Comparison of ENCODE assay signal across 1 cellular context in the genomic region with DNA sequence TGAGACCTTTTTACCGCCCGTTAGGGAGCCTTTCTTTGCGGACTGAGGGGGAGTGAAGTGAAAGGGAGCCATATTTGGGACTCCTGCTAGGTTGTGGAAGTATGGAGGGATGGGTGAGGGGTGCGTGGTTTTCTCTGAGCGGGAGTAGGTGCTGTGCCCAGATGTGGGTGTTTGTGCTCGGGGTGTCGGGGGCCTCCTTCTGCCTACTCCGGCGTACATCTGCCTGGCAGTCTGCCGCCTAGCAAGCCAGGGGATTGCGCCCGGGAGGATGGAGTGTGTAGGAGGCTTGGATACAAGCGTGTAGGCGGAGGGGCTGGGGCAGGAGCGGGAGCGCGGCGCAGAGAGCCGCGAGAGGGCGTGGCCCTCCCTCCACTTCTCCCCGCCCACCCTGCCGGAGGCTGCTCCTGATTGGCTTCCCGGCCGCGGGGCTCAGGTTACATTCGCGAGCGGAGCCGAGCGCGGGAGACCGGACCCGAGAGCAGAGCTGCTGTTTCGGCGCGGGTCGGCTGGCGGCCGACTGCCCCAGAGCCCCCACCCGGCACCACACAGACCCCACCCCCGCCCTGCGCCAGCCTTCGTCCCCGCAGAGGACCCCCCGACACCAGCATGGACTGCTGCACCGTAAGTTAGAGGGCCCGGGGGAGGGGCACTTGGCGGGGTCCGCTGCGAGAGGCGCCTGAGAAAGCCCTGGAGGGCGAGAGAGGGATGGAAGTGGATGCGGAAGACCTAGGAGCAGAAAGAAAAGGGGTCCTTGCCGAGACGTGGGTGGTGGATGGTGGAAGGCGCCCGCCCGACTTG.
TF ChIP-seq lines count a peak whose summit lies in the region.

NRGN (plus strand) TSS at position 464 of the 798 bp plus-strand sequence; CDS start at position 607, 143 bp downstream.

TF ChIP-seq in K562, 482 proteins besides CTCF, POLR2A, EP300 and RAD21 (continued from another document):
- peak; percentile 69 to 78 for TF ChIP-seq E2F6 (IDR thresholded peaks at IDR 0.05; ENCODE audit: borderline replicate concordance in 1 of 2, extremely low read depth in 1 of 2, insufficient read depth in 1 of 2, insufficient read length in 1 of 2, low read depth in 1 of 2, low read length in 1 of 2, poor library complexity in 1 of 2, severe bottlenecking in 1 of 2)
- peak; percentile 60 for TF ChIP-seq SP1 (CRISPR knock-in tag; IDR thresholded peaks at IDR 0.05)
- TF ChIP-seq, protein P1, sequence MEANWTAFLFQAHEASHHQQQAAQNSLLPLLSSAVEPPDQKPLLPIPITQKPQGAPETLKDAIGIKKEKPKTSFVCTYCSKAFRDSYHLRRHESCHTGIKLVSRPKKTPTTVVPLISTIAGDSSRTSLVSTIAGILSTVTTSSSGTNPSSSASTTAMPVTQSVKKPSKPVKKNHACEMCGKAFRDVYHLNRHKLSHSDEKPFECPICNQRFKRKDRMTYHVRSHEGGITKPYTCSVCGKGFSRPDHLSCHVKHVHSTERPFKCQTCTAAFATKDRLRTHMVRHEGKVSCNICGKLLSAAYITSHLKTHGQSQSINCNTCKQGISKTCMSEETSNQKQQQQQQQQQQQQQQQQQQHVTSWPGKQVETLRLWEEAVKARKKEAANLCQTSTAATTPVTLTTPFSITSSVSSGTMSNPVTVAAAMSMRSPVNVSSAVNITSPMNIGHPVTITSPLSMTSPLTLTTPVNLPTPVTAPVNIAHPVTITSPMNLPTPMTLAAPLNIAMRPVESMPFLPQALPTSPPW (CRISPR knock-in tag; IDR thresholded peaks at IDR 0.05): peak; percentile 53
- TF ChIP-seq RCOR1 (IDR thresholded peaks at IDR 0.05; ENCODE audit: borderline replicate concordance in 1 of 2, low read depth in 2 of 2, low read length in 2 of 2): peak in 1 of 2 experiments; percentile 40; a peak in 1 of 4 replicates
- no peak for TF ChIP-seq CHD2 (IDR thresholded peaks at IDR 0.05; ENCODE audit: low read depth, low read length)
- TF ChIP-seq ETS1 (conservative IDR thresholded peaks at IDR 0.05; ENCODE audit: control insufficient read depth, low read depth, low read length): no peak
- peak; percentile 84 for TF ChIP-seq EGR1 (conservative IDR thresholded peaks at IDR 0.05)
- 0 out of 2 replicates have a peak, but pooled peaks have one; percentile 5 for TF ChIP-seq CREB1 (IDR thresholded peaks at IDR 0.05)
- no peak for TF ChIP-seq CREB1 (CRISPR knock-in tag; IDR thresholded peaks at IDR 0.05)
- TF ChIP-seq NFYB (IDR thresholded peaks at IDR 0.05; ENCODE audit: extremely low read depth, insufficient read length): peak; percentile 6
- peak; percentile 64; the same call in 1 of the 2 replicates for TF ChIP-seq ZBTB7A (IDR thresholded peaks at IDR 0.05; ENCODE audit: borderline replicate concordance, control insufficient read depth, low read depth, low read length)
- peak; percentile 55 for TF ChIP-seq RBFOX2 (IDR thresholded peaks at IDR 0.05; ENCODE audit: low read depth, low read length)
- TF ChIP-seq, protein P2, sequence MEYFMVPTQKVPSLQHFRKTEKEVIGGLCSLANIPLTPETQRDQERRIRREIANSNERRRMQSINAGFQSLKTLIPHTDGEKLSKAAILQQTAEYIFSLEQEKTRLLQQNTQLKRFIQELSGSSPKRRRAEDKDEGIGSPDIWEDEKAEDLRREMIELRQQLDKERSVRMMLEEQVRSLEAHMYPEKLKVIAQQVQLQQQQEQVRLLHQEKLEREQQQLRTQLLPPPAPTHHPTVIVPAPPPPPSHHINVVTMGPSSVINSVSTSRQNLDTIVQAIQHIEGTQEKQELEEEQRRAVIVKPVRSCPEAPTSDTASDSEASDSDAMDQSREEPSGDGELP (CRISPR knock-in tag; IDR thresholded peaks at IDR 0.05; ENCODE audit: borderline replicate concordance): 0 out of 2 replicates have a peak, but pooled peaks have one; percentile 15
- TF ChIP-seq POLR2G (IDR thresholded peaks at IDR 0.05; ENCODE audit: low read depth, low read length): peak; percentile 69
- TF ChIP-seq HNRNPL (IDR thresholded peaks at IDR 0.05; ENCODE audit: low read depth, low read length): no peak
- peak; percentile 24; the same call in 1 of the 2 replicates for TF ChIP-seq PHF8 (IDR thresholded peaks at IDR 0.05; ENCODE audit: borderline replicate concordance, low read length)
- TF ChIP-seq, protein P3, sequence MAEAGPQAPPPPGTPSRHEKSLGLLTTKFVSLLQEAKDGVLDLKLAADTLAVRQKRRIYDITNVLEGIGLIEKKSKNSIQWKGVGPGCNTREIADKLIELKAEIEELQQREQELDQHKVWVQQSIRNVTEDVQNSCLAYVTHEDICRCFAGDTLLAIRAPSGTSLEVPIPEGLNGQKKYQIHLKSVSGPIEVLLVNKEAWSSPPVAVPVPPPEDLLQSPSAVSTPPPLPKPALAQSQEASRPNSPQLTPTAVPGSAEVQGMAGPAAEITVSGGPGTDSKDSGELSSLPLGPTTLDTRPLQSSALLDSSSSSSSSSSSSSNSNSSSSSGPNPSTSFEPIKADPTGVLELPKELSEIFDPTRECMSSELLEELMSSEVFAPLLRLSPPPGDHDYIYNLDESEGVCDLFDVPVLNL (CRISPR knock-in tag; IDR thresholded peaks at IDR 0.05; ENCODE audit: low read depth): 0 out of 2 replicates have a peak, but pooled peaks have one; percentile 16
